ENCODE assay signal across 9 cellular contexts in genomic region chr3:8938021-8938420, GRCh38. TPM values are rescaled to one million over a fixed set of nuclear protein-coding genes. Genes with fewer than 3 reads are reported as not detected.
DNase-seq lines count a peak whose midpoint lies in the region; ATAC-seq and TF ChIP-seq lines count a peak whose summit lies in the region.
"Had no signal": no experiment of that assay in that cellular context is flagged by ENCODE, and none has a peak within 500 bp of the region (broad histone marks: within the 10 kb centered on the region; RNA-seq: fewer than 3 reads in every experiment).

No MANE protein-coding gene starts in this region.

- DNase-seq in AG04449 (ENCODE audit: low read depth, low spot score) (no peak), OCI-LY7 (ENCODE audit: low spot score) (peak; percentile 32), fibroblast of lung (ENCODE audit: low read depth in 2 of 2) (peak; percentile 42 to 57)
- DNase-seq: stimulated activated CD4-positive, alpha-beta T cell treated with anti-CD3 and anti-CD28 coated beads, Interleukin-4, amount 100 ng/mL, for 24 hours had no signal

- POLR2A ChIA-PET in AG04449 (lab: Yijun Ruan, JAX): no interaction called here
- POLR2A ChIA-PET in OCI-LY7 (lab: Charles Lee): no interaction called here

- H3K4me3 ChIP-seq in AG04449 (ENCODE audit: low read depth, low read length): no peak overlapping the region
- H3K4me3 ChIP-seq in OCI-LY7 (ENCODE audit: low read depth, low read length, poor library complexity, severe bottlenecking): no peak overlapping the region
- no peak overlapping the region for H3K4me3 ChIP-seq in fibroblast of lung (replicated peaks in 1 of 4; ENCODE audit: control extremely low read depth in 1 of 4, insufficient read depth in 1 of 4, low read depth in 3 of 4, low read length in 4 of 4)

- H3K27ac ChIP-seq in OCI-LY7 (ENCODE audit: low read depth, low read length, poor library complexity, severe bottlenecking) (no peak overlapping the region), fibroblast of lung (ENCODE audit: insufficient read depth, low read length) (peak overlapping the region; percentile 69)

- no peak overlapping the region for H3K4me3 Mint-ChIP-seq in stimulated activated memory B cell treated with anti-CD40 and anti-IgM and Interleukin-4, amounts not matched to agents 10 μg/mL and 1 μg/mL and 100 μg/mL, for 72 hours

- H4K20me1 ChIP-seq in OCI-LY7 (ENCODE audit: insufficient read depth, low read length) (0 out of 2 replicates have a peak, but pooled peaks cover 7% of the 10 kb centered on the region), fibroblast of lung (ENCODE audit: control insufficient read depth, extremely low read depth, insufficient read depth, low read length) (no peaks in the 10 kb centered on the region)

- TF ChIP-seq CTCF in AG04449 (IDR thresholded peaks at IDR 0.05; ENCODE audit: insufficient read depth, low read length, missing control alignments) (peak; percentile 28), OCI-LY7 (conservative IDR thresholded peaks at IDR 0.05; ENCODE audit: low read length) (peak; percentile 72), fibroblast of lung (conservative IDR thresholded peaks at IDR 0.05 in 1 of 2, IDR thresholded peaks at IDR 0.05 in 1 of 2; ENCODE audit: low read depth in 1 of 2, low read length in 2 of 2) (peak; percentile 28 to 52)

- H3K4me1 Mint-ChIP-seq in stimulated activated memory B cell treated with anti-CD40 and anti-IgM and Interleukin-4, amounts not matched to agents 10 μg/mL and 1 μg/mL and 100 μg/mL, for 72 hours: no peaks in the 10 kb centered on the region

- H3K4me1 ChIP-seq in OCI-LY7 (ENCODE audit: insufficient read depth, low read length, poor library complexity, severe bottlenecking) (no peaks in the 10 kb centered on the region), fibroblast of lung (ENCODE audit: control insufficient read depth, extremely low read depth, insufficient read depth, low read length) (peaks cover 7% of the 10 kb centered on the region)

- H3K36me3 Mint-ChIP-seq in stimulated activated memory B cell treated with anti-CD40 and anti-IgM and Interleukin-4, amounts not matched to agents 10 μg/mL and 1 μg/mL and 100 μg/mL, for 72 hours: peaks cover 63% of the 10 kb centered on the region

- no peak overlapping the region for H3K9ac ChIP-seq in fibroblast of lung (ENCODE audit: insufficient read depth, low read length)

- no TSS peak for BruUV-seq in OCI-LY7 (replicated peaks; lab: Mats Ljungman, UMichigan)

- intact Hi-C loops in OCI-LY7 (cut with micrococcal nuclease; ENCODE audit: unreplicated experiment): no loop called here

- H3K36me3 ChIP-seq in OCI-LY7 (ENCODE audit: insufficient read depth, low read length) (peaks cover 97% of the 10 kb centered on the region), fibroblast of lung (ENCODE audit: control insufficient read depth, insufficient read depth, low read length) (peaks cover 2% of the 10 kb centered on the region)

- H2AFZ ChIP-seq in OCI-LY7 (ENCODE audit: low read length) (no peak overlapping the region), fibroblast of lung (ENCODE audit: low read length) (no peak overlapping the region)

- ATAC-seq in GM19023 (IDR thresholded peaks at IDR 0.05; ENCODE audit: unreplicated experiment) (peak; percentile 52), HG02938 (IDR thresholded peaks at IDR 0.05; ENCODE audit: unreplicated experiment) (no peak), HG02759 (IDR thresholded peaks at IDR 0.05; ENCODE audit: unreplicated experiment) (no peak), HG02884 (IDR thresholded peaks at IDR 0.05; ENCODE audit: unreplicated experiment) (no peak)
- no peak for ATAC-seq in stimulated activated memory B cell treated with anti-CD40 and anti-IgM and Interleukin-4, amounts not matched to agents 10 μg/mL and 1 μg/mL and 100 μg/mL, for 72 hours

- H3K9me3 ChIP-seq in OCI-LY7 (ENCODE audit: low read length) (peaks cover 3% of the 10 kb centered on the region; the same call in 1 of the 2 replicates), fibroblast of lung (ENCODE audit: control insufficient read depth, insufficient read depth, low read depth, low read length) (no peaks in the 10 kb centered on the region)

- no peak overlapping the region for H3K27ac Mint-ChIP-seq in stimulated activated memory B cell treated with anti-CD40 and anti-IgM and Interleukin-4, amounts not matched to agents 10 μg/mL and 1 μg/mL and 100 μg/mL, for 72 hours

- no peaks in the 10 kb centered on the region for H3K9me2 ChIP-seq in OCI-LY7 (ENCODE audit: insufficient read depth, low read length)

- CTCF ChIA-PET in AG04449 (lab: Yijun Ruan, JAX): interaction anchor here (0.6 to 10.8 kb wide), 18 partner anchors 9 to 183 kb away, joined by 3 to 95 read pairs (median 5); partner anchors contain the start of gene OXTR
- CTCF ChIA-PET in OCI-LY7 (lab: Charles Lee; ENCODE audit: unreplicated experiment): no interaction called here

- no peaks in the 10 kb centered on the region for H3K27me3 ChIP-seq in fibroblast of lung (ENCODE audit: control insufficient read depth, insufficient read depth, low read length)

- no peaks in the 10 kb centered on the region for H3K27me3 Mint-ChIP-seq in stimulated activated memory B cell treated with anti-CD40 and anti-IgM and Interleukin-4, amounts not matched to agents 10 μg/mL and 1 μg/mL and 100 μg/mL, for 72 hours

- peaks cover 6% of the 10 kb centered on the region for H3K9me3 Mint-ChIP-seq in stimulated activated memory B cell treated with anti-CD40 and anti-IgM and Interleukin-4, amounts not matched to agents 10 μg/mL and 1 μg/mL and 100 μg/mL, for 72 hours

- peaks cover 2% of the 10 kb centered on the region; the same call in 1 of the 2 replicates for H3K79me2 ChIP-seq in OCI-LY7 (ENCODE audit: insufficient read depth, low read depth, low read length)
- no peaks in the 10 kb centered on the region for H3K79me2 ChIP-seq in fibroblast of lung (ENCODE audit: control insufficient read depth, insufficient read depth, low read length)

- H3K4me2 ChIP-seq in OCI-LY7 (ENCODE audit: low read length) (no peak overlapping the region), fibroblast of lung (ENCODE audit: extremely low read depth, insufficient read depth, low read length) (peak overlapping the region; percentile 21)

RNA-seq across cellular contexts. Expression of gene RAD18, which starts 25.3 kb away (rescaled TPM):
- 21.0 and 44.8 TPM in 2 replicates for total RNA-seq in OCI-LY7 (2014; rRNA removed; shearing (Covaris generic))
- total RNA-seq in OCI-LY7 (2022) (39.9 and 45.8 TPM in 2 replicates), fibroblast of lung (5.6 and 6.1 TPM in 2 replicates)
- polyA plus RNA-seq in fibroblast of lung: 9.9 and 19.5 TPM in 2 replicates
- polyA plus RNA-seq in fibroblast of lung (2012): 5.4 and 9.5 TPM in 2 replicates
- 1.7 and 9.2 TPM in 2 replicates for polyA minus RNA-seq in fibroblast of lung (ENCODE audit: low replicate concordance)
